In the genomic region with DNA sequence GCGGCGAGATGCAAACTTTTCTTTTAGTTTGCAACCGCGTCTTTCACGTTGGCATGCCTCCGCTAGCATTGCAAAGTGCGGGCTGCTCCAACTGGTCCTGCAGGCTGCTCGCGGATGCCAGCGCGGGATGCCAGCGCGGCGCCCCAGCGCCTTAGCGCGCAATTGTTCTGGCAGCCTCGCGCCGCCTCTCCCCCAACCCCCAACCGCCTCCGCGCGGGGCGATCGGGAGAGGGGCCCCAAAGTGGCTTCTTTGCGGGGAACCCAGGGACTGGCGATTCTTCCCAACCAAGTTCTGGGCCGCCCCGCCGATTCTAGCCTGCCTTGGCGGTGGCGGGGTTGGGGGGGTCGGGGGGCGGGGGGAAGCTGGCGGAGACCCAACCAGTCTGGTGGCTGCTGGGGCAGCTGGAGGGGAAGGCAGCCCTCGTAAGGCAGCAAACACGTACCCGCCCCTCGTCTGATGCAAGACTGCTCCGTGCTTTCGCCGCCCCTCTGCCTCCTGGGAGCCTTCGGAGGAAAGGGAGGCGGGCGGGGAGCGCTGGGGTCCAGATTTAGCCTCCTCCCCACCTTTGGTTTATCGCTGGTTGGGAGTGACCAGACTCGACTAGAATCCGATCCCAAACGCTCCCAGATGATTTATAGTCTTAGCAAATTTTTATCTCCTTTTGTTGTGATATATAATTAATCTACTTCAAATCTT, we compare ENCODE assay signal across 8 cellular contexts.
DNase-seq lines count a peak whose midpoint lies in the region; ATAC-seq lines count a peak whose summit lies in the region.

No MANE protein-coding gene starts in this region.

- peak overlapping the region; percentile 79 for H3K27ac ChIP-seq in caudate nucleus (ENCODE audit: low read depth, low read length)

- DNase-seq in C1 segment of cervical spinal cord (lab: John Stamatoyannopoulos, UW), result peak in 11 of 14 donors; percentile 37 to 89 (median 72)
- DNase-seq in NCI-H1092 treated with DMSO at 0.1 percent for 48 hours (lab: John Stamatoyannopoulos, UW), result peak; percentile 74
- DNase-seq in SW480 (ENCODE audit: low spot score), result peak; percentile 90
- peak in 55 of 61 donors; percentile 21 to 86 (median 62) for DNase-seq in caudate nucleus (lab: John Stamatoyannopoulos, UW)
- DNase-seq in kidney glomerular epithelial cell (lab: John Stamatoyannopoulos, UW), result peak; percentile 52
- DNase-seq in stimulated activated CD4-positive, alpha-beta T cell treated with anti-CD3 and anti-CD28 coated beads, Interleukin-1b, Interleukin-23, amount 100 ng/mL, for 24 hours (ENCODE audit: low read depth in 4 of 4, low spot score in 1 of 4), result peak in 3 of 4 experiments; percentile 16 to 60 (median 16)

- ATAC-seq in GM21390 (IDR thresholded peaks at IDR 0.05; ENCODE audit: unreplicated experiment), result peak; percentile 52
- no peak for ATAC-seq in HG03457 (IDR thresholded peaks at IDR 0.05; ENCODE audit: unreplicated experiment)

Comparison
In these comparisons a context has a peak if more than half of its experiments do, and no peak if none do; other contexts are left out.
1. DNase-seq: peak in every context shown above with its lines; median percentile 90 in SW480; 74 in NCI-H1092 treated with DMSO at 0.1 percent for 48 hours; 72 in C1 segment of cervical spinal cord; 62 in caudate nucleus; 52 in kidney glomerular epithelial cell; 16 in stimulated activated CD4-positive, alpha-beta T cell treated with anti-CD3 and anti-CD28 coated beads, Interleukin-1b, Interleukin-23, amount 100 ng/mL, for 24 hours.